ENCODE assay signal across 8 cellular contexts in the genomic region with DNA sequence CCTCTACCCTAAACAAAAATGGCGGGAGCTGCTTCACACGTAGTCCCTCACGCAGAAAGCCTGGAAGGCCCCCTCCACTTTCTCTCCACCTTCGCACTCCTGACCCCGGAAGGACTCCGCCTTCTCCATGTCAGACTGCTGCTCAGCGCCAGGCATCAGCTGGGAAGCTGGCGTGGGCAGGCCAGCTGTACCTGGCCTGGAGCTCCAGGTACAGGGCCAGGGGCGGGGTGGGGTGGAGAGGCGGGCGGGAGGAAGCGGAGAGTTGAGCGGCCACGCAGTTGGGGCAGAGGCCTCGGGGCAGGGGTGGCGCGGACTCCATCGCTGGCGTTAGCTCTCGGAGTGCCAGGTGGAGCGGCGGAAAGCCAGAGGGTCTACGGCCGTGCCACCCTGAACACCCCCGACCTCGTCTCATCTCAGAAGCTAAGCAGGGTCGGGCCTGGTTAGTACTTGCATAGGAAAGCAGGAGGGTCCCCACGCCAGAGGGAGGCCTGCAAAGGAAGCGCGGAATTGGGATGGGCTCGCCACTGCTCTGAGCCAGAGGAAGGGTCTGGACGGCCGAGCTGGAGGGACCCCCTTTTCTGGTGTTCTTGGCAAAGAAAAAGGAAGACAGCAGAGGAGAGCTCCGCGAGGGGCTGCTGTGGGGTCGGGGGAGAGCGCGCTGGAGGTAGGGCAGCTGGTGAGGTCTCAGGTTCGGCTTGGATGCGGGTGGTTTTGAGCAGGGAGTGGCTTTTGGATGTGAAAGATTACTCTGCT. TPM values are rescaled to one million over a fixed set of nuclear protein-coding genes. Genes with fewer than 3 reads are reported as not detected.
DNase-seq lines count a peak whose midpoint lies in the region; ATAC-seq and TF ChIP-seq lines count a peak whose summit lies in the region.

A gene with protein sequence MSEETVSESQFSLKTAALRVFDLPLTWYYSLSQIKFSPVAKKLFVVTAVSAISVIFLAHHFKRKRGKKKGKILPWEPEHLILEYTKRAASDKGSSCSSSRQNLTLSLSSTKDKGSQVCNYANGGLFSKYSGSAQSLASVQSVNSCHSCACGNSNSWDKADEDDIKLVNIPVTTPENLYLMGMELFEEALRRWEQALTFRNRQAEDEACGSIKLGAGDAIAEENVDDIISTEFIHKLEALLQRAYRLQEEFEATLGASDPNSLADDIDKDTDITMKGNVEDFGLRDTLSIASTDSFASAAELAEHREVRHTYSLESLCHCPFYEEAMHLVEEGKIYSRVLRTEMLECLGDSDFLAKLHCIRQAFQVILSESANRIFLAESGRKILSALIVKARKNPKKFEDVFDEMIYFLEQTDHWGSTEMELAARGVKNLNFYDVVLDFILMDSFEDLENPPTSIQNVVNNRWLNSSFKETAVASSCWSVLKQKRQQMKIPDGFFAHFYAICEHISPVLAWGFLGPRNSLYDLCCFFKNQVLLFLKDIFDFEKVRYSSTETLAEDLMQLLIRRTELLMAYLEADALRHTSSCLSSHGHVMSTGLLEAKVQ (plus strand): TSS at position 121 of the 753 bp plus-strand sequence. CDS start 3,604 bp downstream, outside the sequence.

- H3K36me3 ChIP-seq in PC-3 (ENCODE audit: low read depth, low read length), result peaks cover 10% of the 10 kb centered on the region
- H3K36me3 ChIP-seq in esophagus (ENCODE audit: control insufficient read depth in 2 of 2, insufficient read depth in 2 of 2, low read length in 1 of 2), result no peaks in the 10 kb centered on the region
- H3K36me3 ChIP-seq in mucosa of stomach (ENCODE audit: control insufficient read depth, insufficient read depth, low read length), result peaks cover 4% of the 10 kb centered on the region

- intact Hi-C loops in PC-3 (cut with micrococcal nuclease), result loop anchor here (5.0 kb wide), 1 partner anchor 198 kb away; a partner anchor contains a TSS

- H4K20me1 ChIP-seq in PC-3 (ENCODE audit: low read length), result 0 out of 2 replicates have a peak, but pooled peaks cover 8% of the 10 kb centered on the region

- H3K27ac ChIP-seq in PC-3 (ENCODE audit: low read length), result peak within 1 kb of the TSS; percentile 37; the same call in 1 of the 2 replicates
- peak within 1 kb of the TSS; percentile 64 to 74 for H3K27ac ChIP-seq in esophagus (ENCODE audit: low read depth in 2 of 2, low read length in 1 of 2)

- H3K9me2 ChIP-seq in PC-3 (replicated peaks; ENCODE audit: low read length), result no peaks in the 10 kb centered on the region

- no peak for TF ChIP-seq CTCF in PC-3 (conservative IDR thresholded peaks at IDR 0.05; ENCODE audit: low read depth, low read length)

- no TSS peak for BruUV-seq in PC-3 (replicated peaks; lab: Mats Ljungman, UMichigan)

- H3K4me1 ChIP-seq in PC-3 (ENCODE audit: insufficient read depth, low read length) (peaks cover 43% of the 10 kb centered on the region), esophagus (ENCODE audit: control insufficient read depth in 2 of 2, insufficient read depth in 2 of 2, low read length in 1 of 2) (no peaks in the 10 kb centered on the region), mucosa of stomach (ENCODE audit: control insufficient read depth, insufficient read depth, low read length) (peaks cover 3% of the 10 kb centered on the region)

- DNase-seq in DMS53 (lab: John Stamatoyannopoulos, UW) (peak; percentile 100), PC-3 (peak; percentile 92)
- DNase-seq in Jurkat, Clone E6-1 (ENCODE audit: low read depth, low spot score), result peak; percentile 92
- DNase-seq in activated T-cell treated with anti-CD3 and anti-CD28 coated beads, Interleukin-2, amount 50 U/mL, for 1 hour, result peak; percentile 80
- peak; percentile 88 for DNase-seq in stimulated activated CD8-positive, alpha-beta memory T cell treated with anti-CD3 and anti-CD28 coated beads, Interleukin-4, amount 100 ng/mL, for 48 hours

- H3K4me3 ChIP-seq in Jurkat, Clone E6-1 (ENCODE audit: low read length), result peak within 1 kb of the TSS; percentile 94
- peak within 1 kb of the TSS; percentile 100 for H3K4me3 ChIP-seq in PC-3 (ENCODE audit: low read length)
- peak within 1 kb of the TSS; percentile 83 to 91 for H3K4me3 ChIP-seq in esophagus (ENCODE audit: low read depth in 1 of 2, low read length in 2 of 2)
- H3K4me3 ChIP-seq in mucosa of stomach (ENCODE audit: low read length), result peak within 1 kb of the TSS; percentile 86

- POLR2A ChIA-PET in PC-3 (lab: Charles Lee; ENCODE audit: unreplicated experiment), result no interaction called here

- CTCF ChIA-PET in PC-3 (lab: Charles Lee), result interaction anchor here (0.6 kb wide), 1 partner anchor 177 kb away, joined by 8 read pairs; no protein-coding TSS in a partner anchor

- H3K4me2 ChIP-seq in PC-3 (ENCODE audit: low read length), result peak within 1 kb of the TSS; percentile 90

- peaks cover 44% of the 10 kb centered on the region for H3K79me2 ChIP-seq in PC-3 (ENCODE audit: low read length)

- ATAC-seq in GM21717 (IDR thresholded peaks at IDR 0.05; ENCODE audit: unreplicated experiment) (peak; percentile 99), PC-3 (peak; percentile 89)

- 0 to 1% methylated on average over 40 of the region's 40 CpGs for WGBS in esophagus, 2 donors

- H2AFZ ChIP-seq in PC-3 (ENCODE audit: low read length), result peak within 1 kb of the TSS; percentile 90

- H3F3A ChIP-seq in PC-3 (ENCODE audit: low read length, unreplicated experiment), result peaks cover 4% of the 10 kb centered on the region

- H3K9me3 ChIP-seq in PC-3 (ENCODE audit: low read length), result no peaks in the 10 kb centered on the region
- H3K9me3 ChIP-seq in esophagus (ENCODE audit: control insufficient read depth in 2 of 2, insufficient read depth in 1 of 2, low read depth in 1 of 2, low read length in 1 of 2), result no peaks in the 10 kb centered on the region
- no peaks in the 10 kb centered on the region for H3K9me3 ChIP-seq in mucosa of stomach (ENCODE audit: control insufficient read depth, low read length)

- H3K9ac ChIP-seq in PC-3 (ENCODE audit: low read length) (peak within 1 kb of the TSS; percentile 84), mucosa of stomach (ENCODE audit: low read length) (peak within 1 kb of the TSS; percentile 79)

- H3K27me3 ChIP-seq in PC-3 (ENCODE audit: low read length), result no peaks in the 10 kb centered on the region
- H3K27me3 ChIP-seq in esophagus (ENCODE audit: control insufficient read depth in 1 of 2, insufficient read depth in 2 of 2, low read length in 2 of 2), result no peaks in the 10 kb centered on the region
- no peaks in the 10 kb centered on the region for H3K27me3 ChIP-seq in mucosa of stomach (ENCODE audit: control insufficient read depth, insufficient read depth, low read length)

RNA-seq across cellular contexts. Expression of the gene that starts here (rescaled TPM):
- 2.9 TPM for polyA plus RNA-seq in Jurkat, Clone E6-1 (2012; ENCODE audit: insufficient read depth, insufficient read length)
- total RNA-seq in PC-3 (2014; rRNA removed), result 6.5 and 8.8 TPM in 2 replicates
- polyA plus RNA-seq in esophagus, result 1 to 10 TPM; 1.0 to 1.9 TPM

Comparison
In these comparisons a context has a peak if more than half of its experiments do, and no peak if none do; other contexts are left out.
1. Peak in every context shown above with its lines: DNase-seq, ATAC-seq, H3K4me3 ChIP-seq and H3K27ac ChIP-seq.